24 cellular contexts compared by ENCODE assay signal in genomic region chr20:40641809-40642208, GRCh38. TPM values are rescaled to one million over a fixed set of nuclear protein-coding genes. Genes with fewer than 3 reads are reported as not detected.
DNase-seq lines count a peak whose midpoint lies in the region; ATAC-seq and TF ChIP-seq lines count a peak whose summit lies in the region.
"Had no signal": no experiment of that assay in that cellular context is flagged by ENCODE, and none has a peak within 500 bp of the region (broad histone marks: within the 10 kb centered on the region; RNA-seq: fewer than 3 reads in every experiment).

No MANE protein-coding gene starts in this region.

- in situ Hi-C loops in ACHN (cut with HindIII; ENCODE audit: low pct_ligation_motif_present, low pct_unique_long_range_greater_than_20kb, low sequenced_read_pairs), result no loop called here

- intact Hi-C loops in sciatic nerve (cut with DNase I), result no loop called here

- no peak overlapping the region for H3K4me3 ChIP-seq in liver (ENCODE audit: low read depth in 1 of 3, low read length in 3 of 3)
- H3K4me3 ChIP-seq: A549, BLaER1, GM12878 had no signal

- ATAC-seq in left lobe of liver (peak; percentile 36), sciatic nerve (no peak)
- no peak for ATAC-seq in naive thymus-derived CD8-positive, alpha-beta T cell
- ATAC-seq: A549, GM12878 had no signal

- no peak for DNase-seq in left lobe of liver (ENCODE audit: low spot score)
- peak; percentile 17 for DNase-seq in sciatic nerve (ENCODE audit: low spot score)
- DNase-seq in naive thymus-derived CD8-positive, alpha-beta T cell, result no peak
- DNase-seq in ACHN, result no peak
- no peak for DNase-seq in mucosa of gallbladder (ENCODE audit: low spot score)
- DNase-seq: BE2C; C1 segment of cervical spinal cord; CD4-positive, alpha-beta memory T cell; CD4-positive, CD25-positive, alpha-beta regulatory T cell; CD8-positive, alpha-beta memory T cell; COR-L47; DMS 273 treated with DMSO at 0.1 percent for 48 hours; DMS153; DMS53; DMS79; DND-41; EL; GDM1 had no signal

- no peak overlapping the region for H3K4me3 Mint-ChIP-seq in naive thymus-derived CD8-positive, alpha-beta T cell
- H3K4me3 Mint-ChIP-seq: CD4-positive, alpha-beta memory T cell; CD4-positive, CD25-positive, alpha-beta regulatory T cell; CD8-positive, alpha-beta memory T cell had no signal

- POLR2A ChIA-PET in naive thymus-derived CD8-positive, alpha-beta T cell (lab: Charles Lee), result no interaction called here

- H3K9ac ChIP-seq in liver (ENCODE audit: low read depth in 1 of 2, low read length in 2 of 2), result no peak overlapping the region
- H3K9ac ChIP-seq: BLaER1 had no signal

- peaks cover 0 to 15% (median 0%) of the 10 kb centered on the region in 9 donors for H3K9me3 Mint-ChIP-seq in naive thymus-derived CD8-positive, alpha-beta T cell
- H3K9me3 Mint-ChIP-seq: CD8-positive, alpha-beta memory T cell had no signal

- no peak overlapping the region for H3K27ac Mint-ChIP-seq in naive thymus-derived CD8-positive, alpha-beta T cell
- H3K27ac Mint-ChIP-seq: CD4-positive, CD25-positive, alpha-beta regulatory T cell; CD8-positive, alpha-beta memory T cell had no signal

- H3K4me1 Mint-ChIP-seq in naive thymus-derived CD8-positive, alpha-beta T cell, result peaks cover 0 to under 1% (median 0%) of the 10 kb centered on the region in 4 donors
- H3K4me1 Mint-ChIP-seq: CD4-positive, alpha-beta memory T cell; CD4-positive, CD25-positive, alpha-beta regulatory T cell; CD8-positive, alpha-beta memory T cell had no signal

- no peaks in the 10 kb centered on the region for H3K36me3 ChIP-seq in liver (ENCODE audit: control insufficient read depth in 4 of 4, insufficient read depth in 3 of 4, low read depth in 1 of 4, low read length in 3 of 4)
- H3K36me3 ChIP-seq: BE2C, BLaER1 had no signal

- TF ChIP-seq CTCF in liver (IDR thresholded peaks at IDR 0.05; ENCODE audit: low read depth, low read length, missing input control), result no peak

- no peak for TF ChIP-seq RAD21 in liver (IDR thresholded peaks at IDR 0.05)

- no peaks in the 10 kb centered on the region for H3K36me3 Mint-ChIP-seq in naive thymus-derived CD8-positive, alpha-beta T cell
- H3K36me3 Mint-ChIP-seq: CD14-positive monocyte; CD4-positive, alpha-beta memory T cell; CD4-positive, CD25-positive, alpha-beta regulatory T cell; CD8-positive, alpha-beta memory T cell had no signal

- H3K27me3 Mint-ChIP-seq in naive thymus-derived CD8-positive, alpha-beta T cell, result peaks cover 0 to 17% (median 4%) of the 10 kb centered on the region in 5 donors
- H3K27me3 Mint-ChIP-seq: CD4-positive, CD25-positive, alpha-beta regulatory T cell had no signal

- peaks cover 4 to 16% (median 10%) of the 10 kb centered on the region in 4 donors for H3K4me1 ChIP-seq in liver (ENCODE audit: control insufficient read depth in 4 of 4, insufficient read depth in 4 of 4, low read length in 3 of 4)
- H3K4me1 ChIP-seq: A549, BE2C had no signal

- H3K27me3 ChIP-seq in liver (ENCODE audit: control insufficient read depth in 4 of 4, insufficient read depth in 4 of 4, low read length in 3 of 4), result no peaks in the 10 kb centered on the region
- H3K27me3 ChIP-seq: BE2C, BLaER1 had no signal

- H3K9me3 ChIP-seq in liver (ENCODE audit: control insufficient read depth in 4 of 4, low read length in 3 of 4), result no peaks in the 10 kb centered on the region
- H3K9me3 ChIP-seq: A549, BE2C, BLaER1 had no signal

- WGBS in liver, result 66% methylated on average over 4 of the region's 4 CpGs

- H3K27ac ChIP-seq in liver (ENCODE audit: low read depth in 1 of 2, low read length in 2 of 2), result no peak overlapping the region
- H3K27ac ChIP-seq: 22Rv1, A549, BLaER1 had no signal

TF ChIP-seq in liver, 16 proteins besides CTCF, POLR2A, EP300 and RAD21:
- TF ChIP-seq HNF4A (conservative IDR thresholded peaks at IDR 0.05) (peak; percentile 41 to 58), JUND (IDR thresholded peaks at IDR 0.05) (no peak)

RNA-seq across cellular contexts. Expression of gene MAFB, which starts 47.2 kb away (rescaled TPM):
- total RNA-seq in left lobe of liver, result 35.3 TPM
- total RNA-seq in liver, result 10 to 100 TPM in 1 of 2 donors, 1 to 10 TPM in 1; 9.7 to 12.4 TPM
- 10 to 100 TPM; 10.4 to 12.9 TPM for polyA plus RNA-seq in liver
- 38.6 TPM for total RNA-seq in sciatic nerve
- total RNA-seq in naive thymus-derived CD8-positive, alpha-beta T cell, result 1 to 10 TPM; 1.1 to 1.3 TPM
- under 1 TPM in 1 of 3 donors, not detected in 2; 0.08 TPM for polyA plus RNA-seq in naive thymus-derived CD8-positive, alpha-beta T cell
- total RNA-seq in mucosa of gallbladder, result 22.5 TPM
- total RNA-seq: CD4-positive, CD25-positive, alpha-beta regulatory T cell; GM12878 had no signal
- polyA plus RNA-seq: CD8-positive, alpha-beta memory T cell had no signal

Comparison
In these comparisons a context has a peak if more than half of its experiments do, and no peak if none do; other contexts are left out.
1. RNA of gene MAFB, which starts 47.2 kb away (total RNA-seq): 38.6 TPM in sciatic nerve (single experiment), 35.3 TPM in left lobe of liver (single experiment), 22.5 TPM in mucosa of gallbladder (single experiment) and 9.7 to 12.4 TPM in liver; 1.1 to 1.3 TPM in naive thymus-derived CD8-positive, alpha-beta T cell; every median in the first group is over 4 times any median in the second.